In the genomic region with DNA sequence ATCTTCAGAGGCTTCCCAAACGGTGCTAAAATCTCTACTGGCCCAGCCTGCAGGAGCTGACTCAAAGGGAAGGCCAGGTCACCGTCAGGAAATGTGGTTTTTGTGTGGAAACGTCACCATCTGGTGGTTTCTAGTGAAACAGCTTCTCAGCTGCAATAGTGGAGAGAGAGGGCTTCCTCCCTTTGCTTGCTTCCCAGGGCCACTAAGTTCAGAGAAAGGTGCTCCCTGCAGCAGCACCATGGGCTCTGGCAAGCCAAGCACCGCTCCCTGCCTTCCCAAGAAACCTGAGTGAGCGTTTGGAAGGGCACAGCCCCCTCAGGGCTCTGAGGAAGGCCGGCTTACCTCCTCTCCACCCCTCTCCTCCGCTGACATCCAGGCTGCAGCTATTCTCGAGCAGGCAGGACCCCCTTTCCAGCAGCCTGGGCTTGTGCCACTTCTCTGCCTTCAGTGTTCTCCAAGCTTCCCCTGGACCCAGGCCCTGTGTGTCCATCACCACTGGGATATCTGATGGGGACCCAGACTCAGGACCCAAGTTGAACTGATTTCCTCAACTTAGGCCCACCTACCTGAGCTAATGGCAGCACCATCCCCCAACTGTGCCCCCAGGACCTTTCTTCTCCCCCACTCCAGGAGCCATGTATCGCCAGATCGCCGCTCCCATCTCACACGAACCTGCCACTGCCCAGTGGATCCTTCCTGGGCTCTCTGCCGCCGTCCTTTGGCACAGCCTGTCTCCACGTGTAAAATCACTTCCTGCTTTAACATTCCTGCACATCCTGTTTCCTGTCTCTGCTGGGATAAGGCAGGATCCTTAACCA, we compare ENCODE assay signal across 8 cellular contexts. TPM values are rescaled to one million over a fixed set of nuclear protein-coding genes. Genes with fewer than 3 reads are reported as not detected.
DNase-seq lines count a peak whose midpoint lies in the region; ATAC-seq and TF ChIP-seq lines count a peak whose summit lies in the region.
"Had no signal": no experiment of that assay in that cellular context is flagged by ENCODE, and none has a peak within 500 bp of the region (broad histone marks: within the 10 kb centered on the region; RNA-seq: fewer than 3 reads in every experiment).

No MANE protein-coding gene starts in this region.

- ATAC-seq in GM18907 (IDR thresholded peaks at IDR 0.05; ENCODE audit: unreplicated experiment) (peak; percentile 93), HG03064 (IDR thresholded peaks at IDR 0.05; ENCODE audit: low read depth, unreplicated experiment) (peak; percentile 78)

- intact Hi-C loops in activated T-helper 1 cell treated with anti-CD3 and anti-CD28 coated beads, Interleukin-12 subunit alpha, Interleukin-12 subunit beta, Interleukin-2, Interleukin-4 antibody, amounts not matched to agents 30 ng/mL and 10 ng/mL and 1 ng/mL, durations not matched to agents 14 hours and 24 hours and 36 hours (cut with micrococcal nuclease): loop anchor here (1.0 to 5.0 kb wide), 4 partner anchors 98 to 757 kb away; no protein-coding TSS in a partner anchor
- intact Hi-C loops in left ventricle myocardium inferior (cut with micrococcal nuclease): loop anchor here (10.0 kb wide), 1 partner anchor 701 kb away; no protein-coding TSS in a partner anchor

- H3K4me1 ChIP-seq in left ventricle myocardium inferior: no peaks in the 10 kb centered on the region

- H3K4me3 Mint-ChIP-seq in activated T-helper 1 cell treated with anti-CD3 and anti-CD28 coated beads, Interleukin-12 subunit alpha, Interleukin-12 subunit beta, Interleukin-2, Interleukin-4 antibody, amounts not matched to agents 30 ng/mL and 10 ng/mL and 1 ng/mL, durations not matched to agents 14 hours and 24 hours and 36 hours: no peak overlapping the region

- no peaks in the 10 kb centered on the region for H3K9me3 Mint-ChIP-seq in activated T-helper 1 cell treated with anti-CD3 and anti-CD28 coated beads, Interleukin-12 subunit alpha, Interleukin-12 subunit beta, Interleukin-2, Interleukin-4 antibody, amounts not matched to agents 30 ng/mL and 10 ng/mL and 1 ng/mL, durations not matched to agents 14 hours and 24 hours and 36 hours

- no peaks in the 10 kb centered on the region for H3K36me3 Mint-ChIP-seq in activated T-helper 1 cell treated with anti-CD3 and anti-CD28 coated beads, Interleukin-12 subunit alpha, Interleukin-12 subunit beta, Interleukin-2, Interleukin-4 antibody, amounts not matched to agents 30 ng/mL and 10 ng/mL and 1 ng/mL, durations not matched to agents 14 hours and 24 hours and 36 hours (ENCODE audit: low read depth)

- peak; percentile 66 for DNase-seq in DMS153 treated with DMSO at 0.1 percent for 48 hours (lab: John Stamatoyannopoulos, UW; ENCODE audit: unreplicated experiment)
- DNase-seq in NCI-H2107 treated with DMSO at 0.1 percent for 48 hours (lab: John Stamatoyannopoulos, UW; ENCODE audit: unreplicated experiment): peak; percentile 30
- DNase-seq in activated T-helper 1 cell treated with anti-CD3 and anti-CD28 coated beads, Interleukin-12 subunit alpha, Interleukin-12 subunit beta, Interleukin-2, Interleukin-4 antibody, amounts not matched to agents 30 ng/mL and 10 ng/mL and 1 ng/mL, durations not matched to agents 14 hours and 24 hours and 36 hours (ENCODE audit: low spot score): peak; percentile 48
- no peak for DNase-seq in left ventricle myocardium inferior
- DNase-seq in skeletal muscle cell (ENCODE audit: low read depth): peak; percentile 4

- no peak overlapping the region for H3K27ac ChIP-seq in left ventricle myocardium inferior (replicated peaks)

- H3K27me3 Mint-ChIP-seq in activated T-helper 1 cell treated with anti-CD3 and anti-CD28 coated beads, Interleukin-12 subunit alpha, Interleukin-12 subunit beta, Interleukin-2, Interleukin-4 antibody, amounts not matched to agents 30 ng/mL and 10 ng/mL and 1 ng/mL, durations not matched to agents 14 hours and 24 hours and 36 hours (ENCODE audit: insufficient read depth): peaks cover 4% of the 10 kb centered on the region

- H3K9me3 ChIP-seq in left ventricle myocardium inferior (replicated peaks): peaks cover 8% of the 10 kb centered on the region

- H3K27ac Mint-ChIP-seq in activated T-helper 1 cell treated with anti-CD3 and anti-CD28 coated beads, Interleukin-12 subunit alpha, Interleukin-12 subunit beta, Interleukin-2, Interleukin-4 antibody, amounts not matched to agents 30 ng/mL and 10 ng/mL and 1 ng/mL, durations not matched to agents 14 hours and 24 hours and 36 hours: no peak overlapping the region

- peak; percentile 73 for TF ChIP-seq CTCF in left ventricle myocardium inferior (IDR thresholded peaks at IDR 0.05; ENCODE audit: borderline replicate concordance)

- peaks cover 27% of the 10 kb centered on the region for H3K27me3 ChIP-seq in left ventricle myocardium inferior (ENCODE audit: low read depth)

- H3K4me1 Mint-ChIP-seq in activated T-helper 1 cell treated with anti-CD3 and anti-CD28 coated beads, Interleukin-12 subunit alpha, Interleukin-12 subunit beta, Interleukin-2, Interleukin-4 antibody, amounts not matched to agents 30 ng/mL and 10 ng/mL and 1 ng/mL, durations not matched to agents 14 hours and 24 hours and 36 hours (ENCODE audit: low read depth): peaks cover 5% of the 10 kb centered on the region

- H3K4me3 ChIP-seq in left ventricle myocardium inferior: no peak overlapping the region
- H3K4me3 ChIP-seq in skeletal muscle cell (ENCODE audit: low read depth, low read length): no peak overlapping the region

- no peaks in the 10 kb centered on the region for H3K36me3 ChIP-seq in left ventricle myocardium inferior

RNA-seq across cellular contexts. Expression of a gene that starts 9.8 kb away (rescaled TPM):
- not detected in 2 replicates for total RNA-seq in activated T-helper 1 cell treated with anti-CD3 and anti-CD28 coated beads, Interleukin-12 subunit alpha, Interleukin-12 subunit beta, Interleukin-2, Interleukin-4 antibody, amounts not matched to agents 30 ng/mL and 10 ng/mL and 1 ng/mL, durations not matched to agents 14 hours and 24 hours and 36 hours
- total RNA-seq in left ventricle myocardium inferior: not detected
- total RNA-seq: urinary bladder had no signal
